21 cellular contexts compared by ENCODE assay signal in genomic region chr20:4856022-4856755, GRCh38. TPM values are rescaled to one million over a fixed set of nuclear protein-coding genes. Genes with fewer than 3 reads are reported as not detected.
DNase-seq lines count a peak whose midpoint lies in the region; ATAC-seq and TF ChIP-seq lines count a peak whose summit lies in the region.
"Had no signal": no experiment of that assay in that cellular context is flagged by ENCODE, and none has a peak within 500 bp of the region (broad histone marks: within the 10 kb centered on the region; RNA-seq: fewer than 3 reads in every experiment).

No MANE protein-coding gene starts in this region.

- TF ChIP-seq CTCF in endothelial cell (IDR thresholded peaks at IDR 0.05; ENCODE audit: unreplicated experiment) (no peak), lower lobe of right lung (IDR thresholded peaks at IDR 0.05) (no peak), upper lobe of left lung (IDR thresholded peaks at IDR 0.05) (no peak)

- TF ChIP-seq EP300 in upper lobe of left lung (IDR thresholded peaks at IDR 0.05) = no peak

- peaks cover 12% of the 10 kb centered on the region for H3K36me3 Mint-ChIP-seq in IgD-negative memory B cell
- H3K36me3 Mint-ChIP-seq in endothelial cell (ENCODE audit: low read depth, unreplicated experiment) = peaks cover 60% of the 10 kb centered on the region

- no peak for TF ChIP-seq POLR2A in upper lobe of left lung (IDR thresholded peaks at IDR 0.05)

- H3K4me3 ChIP-seq in lower lobe of right lung (no peak overlapping the region), upper lobe of left lung (no peak overlapping the region)
- no peak overlapping the region for H3K4me3 ChIP-seq in effector memory CD4-positive, alpha-beta T cell (ENCODE audit: insufficient read depth, low read depth, low read length, poor library complexity, severe bottlenecking)
- H3K4me3 ChIP-seq: BLaER1, GM23338 had no signal

- ATAC-seq in lower lobe of right lung (no peak), upper lobe of left lung (ENCODE audit: low FRiP score in 2 of 2) (no peak)
- ATAC-seq: GM23338 had no signal

- H3K9me3 ChIP-seq in lower lobe of right lung = no peaks in the 10 kb centered on the region
- H3K9me3 ChIP-seq in upper lobe of left lung = no peaks in the 10 kb centered on the region
- H3K9me3 ChIP-seq in effector memory CD4-positive, alpha-beta T cell (ENCODE audit: control insufficient read depth, low read length) = no peaks in the 10 kb centered on the region
- H3K9me3 ChIP-seq: BLaER1, Caco-2 had no signal

- H3K27ac Mint-ChIP-seq in IgD-negative memory B cell (peak overlapping the region in 2 of 3 donors; percentile 41 to 60), endothelial cell (ENCODE audit: unreplicated experiment) (peak overlapping the region; percentile 4)
- H3K27ac Mint-ChIP-seq: GM23338 had no signal

- no peaks in the 10 kb centered on the region for H3K27me3 ChIP-seq in lower lobe of right lung (ENCODE audit: low read depth)
- H3K27me3 ChIP-seq in upper lobe of left lung = no peaks in the 10 kb centered on the region
- H3K27me3 ChIP-seq in effector memory CD4-positive, alpha-beta T cell (replicated peaks; ENCODE audit: control insufficient read depth, insufficient read depth, low read length, poor library complexity, severe bottlenecking) = no peaks in the 10 kb centered on the region
- H3K27me3 ChIP-seq: BLaER1 had no signal

- H3K9me3 Mint-ChIP-seq in IgD-negative memory B cell (no peaks in the 10 kb centered on the region), endothelial cell (ENCODE audit: unreplicated experiment) (no peaks in the 10 kb centered on the region)
- H3K9me3 Mint-ChIP-seq: CD4-positive, alpha-beta memory T cell; GM23338 had no signal

- peaks cover 0 to 2% (median 0%) of the 10 kb centered on the region in 3 donors for H3K4me1 Mint-ChIP-seq in IgD-negative memory B cell
- H3K4me1 Mint-ChIP-seq in endothelial cell (ENCODE audit: unreplicated experiment) = peaks cover 4% of the 10 kb centered on the region
- H3K4me1 Mint-ChIP-seq: GM23338 had no signal

- 98% methylated on average over 17 to 19 of the region's 19 CpGs for WGBS in upper lobe of left lung, 2 donors

- H3K27ac ChIP-seq in lower lobe of right lung (peak overlapping the region; percentile 18), upper lobe of left lung (peak overlapping the region; percentile 23 to 59 (median 43))
- H3K27ac ChIP-seq in effector memory CD4-positive, alpha-beta T cell (ENCODE audit: insufficient read depth, low read length, poor library complexity, severe bottlenecking) = no peak overlapping the region
- H3K27ac ChIP-seq: BLaER1, HL-60, KMS-11, RWPE1 had no signal

- H3K4me3 Mint-ChIP-seq in IgD-negative memory B cell (no peak overlapping the region), endothelial cell (ENCODE audit: unreplicated experiment) (no peak overlapping the region)
- H3K4me3 Mint-ChIP-seq: CD4-positive, alpha-beta memory T cell; GM23338 had no signal

- DNase-seq in endothelial cell (ENCODE audit: low spot score) (no peak), lower lobe of right lung (no peak), upper lobe of left lung (no peak), DMS79 (lab: John Stamatoyannopoulos, UW) (no peak), middle frontal gyrus (ENCODE audit: extremely low spot score, low spot score) (no peak)
- DNase-seq in effector memory CD4-positive, alpha-beta T cell = no peak
- DNase-seq: Caco-2; CD4-positive, alpha-beta memory T cell; HCEC 1CT; NCI-H1105; NCI-H146; NCI-H226; NCI-H510A treated with DMSO at 0.1 percent for 48 hours; NCI-H748 treated with DMSO at 0.1 percent for 48 hours; SHP77 treated with DMSO at 0.1 percent for 48 hours had no signal

- intact Hi-C loops in lower lobe of right lung (cut with DNase I) = no loop called here

- no peaks in the 10 kb centered on the region for H3K27me3 Mint-ChIP-seq in IgD-negative memory B cell
- peaks cover 4% of the 10 kb centered on the region for H3K27me3 Mint-ChIP-seq in endothelial cell (ENCODE audit: unreplicated experiment)
- H3K27me3 Mint-ChIP-seq: CD4-positive, alpha-beta memory T cell had no signal

- H3K4me1 ChIP-seq in lower lobe of right lung = no peaks in the 10 kb centered on the region
- H3K4me1 ChIP-seq in upper lobe of left lung = peaks cover 4 to 5% (median 5%) of the 10 kb centered on the region in 4 donors
- no peaks in the 10 kb centered on the region for H3K4me1 ChIP-seq in effector memory CD4-positive, alpha-beta T cell (ENCODE audit: control insufficient read depth, insufficient read depth, low read length, poor library complexity, severe bottlenecking)
- H3K4me1 ChIP-seq: BLaER1, Caco-2 had no signal

- H3K36me3 ChIP-seq in lower lobe of right lung (peaks cover 59% of the 10 kb centered on the region), upper lobe of left lung (peaks cover 0 to 51% (median 33%) of the 10 kb centered on the region in 4 donors)
- peaks cover 40% of the 10 kb centered on the region for H3K36me3 ChIP-seq in effector memory CD4-positive, alpha-beta T cell (ENCODE audit: control insufficient read depth, insufficient read depth, low read length)

RNA-seq across cellular contexts. Expression of gene RASSF2, which starts 32.8 kb away (rescaled TPM):
- 75.6 TPM for polyA plus RNA-seq in IgD-negative memory B cell
- total RNA-seq in endothelial cell (ENCODE audit: unreplicated experiment) (229 TPM), lower lobe of right lung (29.7 TPM), upper lobe of left lung (10 to 100 TPM; 23.4 to 46.4 (median 34.6) TPM)
